ENCODE assay signal across 1 cellular context in genomic region chr4:39406763-39407583, GRCh38.
TF ChIP-seq lines count a peak whose summit lies in the region.

KLB (plus strand) TSS chr4:39406930; CDS start chr4:39406950, 20 bp downstream.

TF ChIP-seq in HepG2, 621 proteins besides CTCF, POLR2A, EP300 and RAD21 (continued from another document and continues in another):
- TF ChIP-seq HMGXB4 (CRISPR knock-in tag; IDR thresholded peaks at IDR 0.05; ENCODE audit: borderline replicate concordance in 1 of 2, low read depth in 1 of 2) (peak in 1 of 2 experiments; percentile 65; a peak in 1 of 4 replicates), SNAI1 (CRISPR knock-in tag; IDR thresholded peaks at IDR 0.05; ENCODE audit: borderline replicate concordance) (no peak), YY1 (IDR thresholded peaks at IDR 0.05; ENCODE audit: insufficient read depth, insufficient replicate concordance, low read depth, low read length) (no peak), ATAD3A (CRISPR knock-in tag; IDR thresholded peaks at IDR 0.05) (no peak), PAX8 (CRISPR knock-in tag; IDR thresholded peaks at IDR 0.05; ENCODE audit: borderline replicate concordance) (no peak), NCOA2 (CRISPR knock-in tag; IDR thresholded peaks at IDR 0.05) (peak; percentile 55; the same call in 1 of the 2 replicates), FOSL2 (CRISPR knock-in tag; IDR thresholded peaks at IDR 0.05) (peak; percentile 69), KLF9 (CRISPR knock-in tag; IDR thresholded peaks at IDR 0.05; ENCODE audit: low read depth) (no peak; the same call in 1 of the 2 replicates), FUBP1 (CRISPR knock-in tag; IDR thresholded peaks at IDR 0.05; ENCODE audit: borderline replicate concordance) (no peak), BCL3 (CRISPR knock-in tag; IDR thresholded peaks at IDR 0.05) (no peak), HNF4A (CRISPR knock-in tag; IDR thresholded peaks at IDR 0.05) (peak; percentile 59), ZBTB14 (CRISPR knock-in tag; IDR thresholded peaks at IDR 0.05) (no peak), ZNF44 (CRISPR knock-in tag; IDR thresholded peaks at IDR 0.05) (no peak), PAXIP1 (CRISPR knock-in tag; conservative IDR thresholded peaks at IDR 0.05) (peak; percentile 72), CSRNP1 (CRISPR knock-in tag; IDR thresholded peaks at IDR 0.05) (no peak), RBFOX2 (IDR thresholded peaks at IDR 0.05; ENCODE audit: low read depth, low read length) (peak; percentile 59), ZFP36L2 (CRISPR knock-in tag; IDR thresholded peaks at IDR 0.05) (no peak), RELA (CRISPR knock-in tag; IDR thresholded peaks at IDR 0.05) (no peak), ZBTB1 (CRISPR knock-in tag; IDR thresholded peaks at IDR 0.05; ENCODE audit: borderline replicate concordance) (no peak), NFIB (CRISPR knock-in tag; IDR thresholded peaks at IDR 0.05; ENCODE audit: borderline replicate concordance) (no peak), XRCC5 (optimal IDR thresholded peaks at IDR 0.05; ENCODE audit: low read length) (no peak), ZNF383 (CRISPR knock-in tag; IDR thresholded peaks at IDR 0.05; ENCODE audit: borderline replicate concordance) (no peak), ZBTB21 (CRISPR knock-in tag; IDR thresholded peaks at IDR 0.05) (no peak), ZMYM3 (CRISPR knock-in tag; IDR thresholded peaks at IDR 0.05) (peak; percentile 71; the same call in 1 of the 2 replicates), GMEB1 (CRISPR knock-in tag; IDR thresholded peaks at IDR 0.05; ENCODE audit: borderline replicate concordance) (peak; percentile 37; the same call in 1 of the 2 replicates), ZNF644 (CRISPR knock-in tag; IDR thresholded peaks at IDR 0.05; ENCODE audit: low read depth) (no peak), HOXA7 (CRISPR knock-in tag; IDR thresholded peaks at IDR 0.05) (no peak)
- TF ChIP-seq, protein P1, sequence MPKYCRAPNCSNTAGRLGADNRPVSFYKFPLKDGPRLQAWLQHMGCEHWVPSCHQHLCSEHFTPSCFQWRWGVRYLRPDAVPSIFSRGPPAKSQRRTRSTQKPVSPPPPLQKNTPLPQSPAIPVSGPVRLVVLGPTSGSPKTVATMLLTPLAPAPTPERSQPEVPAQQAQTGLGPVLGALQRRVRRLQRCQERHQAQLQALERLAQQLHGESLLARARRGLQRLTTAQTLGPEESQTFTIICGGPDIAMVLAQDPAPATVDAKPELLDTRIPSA (CRISPR knock-in tag; IDR thresholded peaks at IDR 0.05; ENCODE audit: borderline replicate concordance) = no peak
- TF ChIP-seq, protein P2, sequence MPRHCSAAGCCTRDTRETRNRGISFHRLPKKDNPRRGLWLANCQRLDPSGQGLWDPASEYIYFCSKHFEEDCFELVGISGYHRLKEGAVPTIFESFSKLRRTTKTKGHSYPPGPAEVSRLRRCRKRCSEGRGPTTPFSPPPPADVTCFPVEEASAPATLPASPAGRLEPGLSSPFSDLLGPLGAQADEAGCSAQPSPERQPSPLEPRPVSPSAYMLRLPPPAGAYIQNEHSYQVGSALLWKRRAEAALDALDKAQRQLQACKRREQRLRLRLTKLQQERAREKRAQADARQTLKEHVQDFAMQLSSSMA (CRISPR knock-in tag; IDR thresholded peaks at IDR 0.05) = no peak
- TF ChIP-seq, protein P3, sequence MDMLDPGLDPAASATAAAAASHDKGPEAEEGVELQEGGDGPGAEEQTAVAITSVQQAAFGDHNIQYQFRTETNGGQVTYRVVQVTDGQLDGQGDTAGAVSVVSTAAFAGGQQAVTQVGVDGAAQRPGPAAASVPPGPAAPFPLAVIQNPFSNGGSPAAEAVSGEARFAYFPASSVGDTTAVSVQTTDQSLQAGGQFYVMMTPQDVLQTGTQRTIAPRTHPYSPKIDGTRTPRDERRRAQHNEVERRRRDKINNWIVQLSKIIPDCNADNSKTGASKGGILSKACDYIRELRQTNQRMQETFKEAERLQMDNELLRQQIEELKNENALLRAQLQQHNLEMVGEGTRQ (IDR thresholded peaks at IDR 0.05; ENCODE audit: low read depth, low read length) = no peak
- TF ChIP-seq, protein P3 (CRISPR knock-in tag; IDR thresholded peaks at IDR 0.05; ENCODE audit: borderline replicate concordance) = no peak
- TF ChIP-seq, protein P4, sequence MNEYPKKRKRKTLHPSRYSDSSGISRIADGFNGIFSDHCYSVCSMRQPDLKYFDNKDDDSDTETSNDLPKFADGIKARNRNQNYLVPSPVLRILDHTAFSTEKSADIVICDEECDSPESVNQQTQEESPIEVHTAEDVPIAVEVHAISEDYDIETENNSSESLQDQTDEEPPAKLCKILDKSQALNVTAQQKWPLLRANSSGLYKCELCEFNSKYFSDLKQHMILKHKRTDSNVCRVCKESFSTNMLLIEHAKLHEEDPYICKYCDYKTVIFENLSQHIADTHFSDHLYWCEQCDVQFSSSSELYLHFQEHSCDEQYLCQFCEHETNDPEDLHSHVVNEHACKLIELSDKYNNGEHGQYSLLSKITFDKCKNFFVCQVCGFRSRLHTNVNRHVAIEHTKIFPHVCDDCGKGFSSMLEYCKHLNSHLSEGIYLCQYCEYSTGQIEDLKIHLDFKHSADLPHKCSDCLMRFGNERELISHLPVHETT (CRISPR knock-in tag; conservative IDR thresholded peaks at IDR 0.05) = no peak
- TF ChIP-seq, protein P5, sequence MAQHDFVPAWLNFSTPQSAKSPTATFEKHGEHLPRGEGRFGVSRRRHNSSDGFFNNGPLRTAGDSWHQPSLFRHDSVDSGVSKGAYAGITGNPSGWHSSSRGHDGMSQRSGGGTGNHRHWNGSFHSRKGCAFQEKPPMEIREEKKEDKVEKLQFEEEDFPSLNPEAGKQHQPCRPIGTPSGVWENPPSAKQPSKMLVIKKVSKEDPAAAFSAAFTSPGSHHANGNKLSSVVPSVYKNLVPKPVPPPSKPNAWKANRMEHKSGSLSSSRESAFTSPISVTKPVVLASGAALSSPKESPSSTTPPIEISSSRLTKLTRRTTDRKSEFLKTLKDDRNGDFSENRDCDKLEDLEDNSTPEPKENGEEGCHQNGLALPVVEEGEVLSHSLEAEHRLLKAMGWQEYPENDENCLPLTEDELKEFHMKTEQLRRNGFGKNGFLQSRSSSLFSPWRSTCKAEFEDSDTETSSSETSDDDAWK (CRISPR knock-in tag; IDR thresholded peaks at IDR 0.05) = no peak
- TF ChIP-seq, protein P6, sequence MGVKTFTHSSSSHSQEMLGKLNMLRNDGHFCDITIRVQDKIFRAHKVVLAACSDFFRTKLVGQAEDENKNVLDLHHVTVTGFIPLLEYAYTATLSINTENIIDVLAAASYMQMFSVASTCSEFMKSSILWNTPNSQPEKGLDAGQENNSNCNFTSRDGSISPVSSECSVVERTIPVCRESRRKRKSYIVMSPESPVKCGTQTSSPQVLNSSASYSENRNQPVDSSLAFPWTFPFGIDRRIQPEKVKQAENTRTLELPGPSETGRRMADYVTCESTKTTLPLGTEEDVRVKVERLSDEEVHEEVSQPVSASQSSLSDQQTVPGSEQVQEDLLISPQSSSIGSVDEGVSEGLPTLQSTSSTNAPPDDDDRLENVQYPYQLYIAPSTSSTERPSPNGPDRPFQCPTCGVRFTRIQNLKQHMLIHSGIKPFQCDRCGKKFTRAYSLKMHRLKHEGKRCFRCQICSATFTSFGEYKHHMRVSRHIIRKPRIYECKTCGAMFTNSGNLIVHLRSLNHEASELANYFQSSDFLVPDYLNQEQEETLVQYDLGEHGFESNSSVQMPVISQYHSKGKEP (CRISPR knock-in tag; IDR thresholded peaks at IDR 0.05) = no peak
